Comparison of ENCODE assay signal across 14 cellular contexts in the genomic region with DNA sequence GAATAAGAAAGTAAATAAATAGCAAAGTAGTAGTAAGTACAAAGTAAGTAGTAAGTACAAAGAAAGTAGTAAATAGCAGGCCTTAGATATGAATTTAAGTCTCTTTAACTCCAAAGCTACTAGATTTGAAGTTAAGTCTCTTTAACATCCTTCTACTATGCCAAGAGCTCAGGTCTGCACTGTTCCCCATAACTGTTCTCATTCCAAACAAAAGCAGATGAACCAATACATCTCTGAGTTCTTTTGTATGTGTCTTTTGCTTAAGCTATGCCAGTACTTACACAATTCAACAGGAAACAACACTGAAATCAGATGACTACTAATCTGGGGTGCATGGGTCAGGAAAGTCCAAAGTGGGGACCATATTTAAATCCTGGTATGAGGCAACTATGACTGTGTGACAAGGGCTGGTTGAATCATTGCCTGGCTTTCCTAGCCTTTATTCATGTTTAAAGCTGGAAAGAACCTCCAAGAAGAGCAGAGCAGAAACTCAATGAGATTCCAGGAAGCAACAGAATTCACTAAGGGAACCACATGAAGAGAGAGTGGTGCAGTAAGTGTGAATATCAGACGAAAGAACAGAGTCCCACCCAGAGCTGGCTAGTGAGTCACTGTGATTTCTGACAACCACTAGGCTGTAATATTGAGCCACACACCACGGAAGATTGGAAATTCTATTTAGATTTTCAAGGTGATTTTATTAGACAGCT. TPM values are rescaled to one million over a fixed set of nuclear protein-coding genes. Genes with fewer than 3 reads are reported as not detected.
DNase-seq lines count a peak whose midpoint lies in the region; ATAC-seq and TF ChIP-seq lines count a peak whose summit lies in the region.
"Had no signal": no experiment of that assay in that cellular context is flagged by ENCODE, and none has a peak within 500 bp of the region (broad histone marks: within the 10 kb centered on the region; RNA-seq: fewer than 3 reads in every experiment).

No MANE protein-coding gene starts in this region.

- dilution Hi-C loops in mammary epithelial cell (cut with HindIII; ENCODE audit: low sequenced_read_pairs), result loop anchor here (25.0 kb wide), 1 partner anchor 389 kb away; no protein-coding TSS in a partner anchor

- H3K36me3 ChIP-seq in ACC112 (ENCODE audit: insufficient read depth, low read length) (no peaks in the 10 kb centered on the region), HCT116 (ENCODE audit: control insufficient read depth in 1 of 2, insufficient read depth in 2 of 2, low read length in 2 of 2) (no peaks in the 10 kb centered on the region), mammary epithelial cell (ENCODE audit: insufficient read depth, low read length) (no peaks in the 10 kb centered on the region)
- H3K36me3 ChIP-seq: SJSA1 had no signal

- BruUV-seq in HCT116 (replicated peaks; lab: Mats Ljungman, UMichigan) (no TSS peak), mammary epithelial cell (replicated peaks; lab: Mats Ljungman, UMichigan) (no TSS peak)

- no peak for TF ChIP-seq POLR2A in HCT116 (IDR thresholded peaks at IDR 0.05; ENCODE audit: borderline replicate concordance, extremely low read depth, insufficient read depth, insufficient read length)
- no peak for TF ChIP-seq POLR2A in erythroblast (IDR thresholded peaks at IDR 0.05; ENCODE audit: low read length)

- RAD21 ChIA-PET in HCT116 (lab: Charles Lee; ENCODE audit: low non-redundant PET in 1 of 2, low total read pairs in 2 of 2, uncharacterized antibody in 2 of 2, unreplicated experiment in 2 of 2), result no interaction called here

- 42% methylated on average over 2 of the region's 2 CpGs for WGBS in mammary epithelial cell (ENCODE audit: low coverage, missing lambda C conversion rate)

- DNase-seq in HCT116 (ENCODE audit: low read depth, low spot score), result no peak
- DNase-seq in mammary epithelial cell, result peak; percentile 79
- peak; percentile 90 for DNase-seq in iris pigment epithelial cell (ENCODE audit: low read depth)
- no peak for DNase-seq in left lobe of liver (ENCODE audit: low spot score)
- no peak for DNase-seq in erythroblast (lab: John Stamatoyannopoulos, UW)
- no peak for DNase-seq in HuH-7.5 (ENCODE audit: low spot score)
- no peak for DNase-seq in type B pancreatic cell (ENCODE audit: extremely low spot score, unreplicated experiment)
- DNase-seq: activated naive CD4-positive, alpha-beta T cell treated with anti-CD3 and anti-CD28 coated beads for 36 hours; CD4-positive, alpha-beta memory T cell; NCI-H446; posterior cingulate gyrus; trophoblast cell had no signal

- TF ChIP-seq RAD21 in HCT116 (IDR thresholded peaks at IDR 0.05; ENCODE audit: low read depth), result peak; percentile 42

- H3K4me3 ChIP-seq in ACC112 (ENCODE audit: low read depth, low read length) (no peak overlapping the region), HCT116 (replicated peaks in 1 of 2; ENCODE audit: low read depth in 1 of 2, low read length in 2 of 2) (no peak overlapping the region), mammary epithelial cell (replicated peaks in 1 of 3; ENCODE audit: insufficient read depth in 1 of 3, low read depth in 2 of 3, low read length in 3 of 3) (no peak overlapping the region)
- H3K4me3 ChIP-seq: SJSA1 had no signal

- H3K9me3 ChIP-seq in HCT116 (ENCODE audit: control insufficient read depth in 1 of 2, insufficient read depth in 1 of 2, low read depth in 1 of 2, low read length in 2 of 2) (no peaks in the 10 kb centered on the region), mammary epithelial cell (replicated peaks; ENCODE audit: insufficient read depth, low read length) (no peaks in the 10 kb centered on the region)
- H3K9me3 ChIP-seq: SJSA1 had no signal

- no peak overlapping the region for H3K4me2 ChIP-seq in HCT116 (ENCODE audit: low read length)
- H3K4me2 ChIP-seq in mammary epithelial cell (ENCODE audit: insufficient read depth, low read depth, low read length), result no peak overlapping the region

- peaks cover 18% of the 10 kb centered on the region for H3K4me1 ChIP-seq in ACC112 (ENCODE audit: control insufficient read depth, insufficient read depth, low read length, unreplicated experiment)
- H3K4me1 ChIP-seq in HCT116 (ENCODE audit: control insufficient read depth in 1 of 2, insufficient read depth in 2 of 2, low read length in 2 of 2), result no peaks in the 10 kb centered on the region
- peaks cover 11% of the 10 kb centered on the region for H3K4me1 ChIP-seq in mammary epithelial cell (ENCODE audit: insufficient read depth, low read length)

- no peaks in the 10 kb centered on the region for H3K9me2 ChIP-seq in HCT116 (ENCODE audit: insufficient read depth)

- no peak overlapping the region for H2AFZ ChIP-seq in ACC112 (ENCODE audit: low read length, unreplicated experiment)
- no peak overlapping the region for H2AFZ ChIP-seq in HCT116 (ENCODE audit: low read depth, low read length, poor library complexity, severe bottlenecking)
- H2AFZ ChIP-seq in mammary epithelial cell (ENCODE audit: low read depth, low read length), result no peak overlapping the region

- TF ChIP-seq CTCF in HCT116 (IDR thresholded peaks at IDR 0.05 in 2 of 3, conservative IDR thresholded peaks at IDR 0.05 in 1 of 3; ENCODE audit: borderline replicate concordance in 1 of 3, insufficient read depth in 1 of 3, low read depth in 2 of 3, low read length in 2 of 3) (0 out of 6 replicates have a peak, but pooled peaks of 1 of the 3 experiments have one; percentile 13), mammary epithelial cell (conservative IDR thresholded peaks at IDR 0.05 in 1 of 2, IDR thresholded peaks at IDR 0.05 in 1 of 2; ENCODE audit: extremely low read depth in 1 of 2, insufficient read depth in 1 of 2, low read depth in 1 of 2, low read length in 2 of 2) (peak; percentile 18 to 45), type B pancreatic cell (conservative IDR thresholded peaks at IDR 0.05) (no peak)

- no peak overlapping the region for H3K4me3 Mint-ChIP-seq in type B pancreatic cell
- H3K4me3 Mint-ChIP-seq: activated naive CD4-positive, alpha-beta T cell treated with anti-CD3 and anti-CD28 coated beads for 36 hours; CD4-positive, alpha-beta memory T cell had no signal

- H3K36me3 Mint-ChIP-seq in type B pancreatic cell, result no peaks in the 10 kb centered on the region

- POLR2A ChIA-PET in HCT116 (lab: Charles Lee), result no interaction called here

- intact Hi-C loops in HCT116 (cut with micrococcal nuclease) (no loop called here), mammary epithelial cell (cut with micrococcal nuclease) (loop anchor here (1.0 to 10.0 kb wide), 4 partner anchors 86 to 381 kb away; no protein-coding TSS in a partner anchor)

- peak overlapping the region; percentile 54 for H3K27ac ChIP-seq in ACC112 (ENCODE audit: low read depth, low read length)
- no peak overlapping the region for H3K27ac ChIP-seq in HCT116 (ENCODE audit: low read depth, low read length)
- no peak overlapping the region for H3K27ac ChIP-seq in mammary epithelial cell (ENCODE audit: insufficient read depth, low read depth, low read length)
- H3K27ac ChIP-seq: SJSA1 had no signal

- no peaks in the 10 kb centered on the region for H3K27me3 Mint-ChIP-seq in type B pancreatic cell
- H3K27me3 Mint-ChIP-seq: CD4-positive, alpha-beta memory T cell had no signal

- H3K9me3 Mint-ChIP-seq in type B pancreatic cell, result no peaks in the 10 kb centered on the region
- H3K9me3 Mint-ChIP-seq: activated naive CD4-positive, alpha-beta T cell treated with anti-CD3 and anti-CD28 coated beads for 36 hours; CD4-positive, alpha-beta memory T cell had no signal

- CTCF ChIA-PET in HCT116 (lab: Charles Lee) (no interaction called here), mammary epithelial cell (lab: Charles Lee; ENCODE audit: low non-redundant PET) (no interaction called here)

- no peaks in the 10 kb centered on the region for H4K20me1 ChIP-seq in HCT116 (ENCODE audit: insufficient read depth)
- H4K20me1 ChIP-seq in mammary epithelial cell (ENCODE audit: insufficient read depth, low read length), result no peaks in the 10 kb centered on the region

- H3K27me3 ChIP-seq in ACC112 (ENCODE audit: insufficient read depth, low read length) (no peaks in the 10 kb centered on the region), HCT116 (ENCODE audit: insufficient read depth, low read length) (no peaks in the 10 kb centered on the region), mammary epithelial cell (ENCODE audit: insufficient read depth, low read length) (no peaks in the 10 kb centered on the region)
- H3K27me3 ChIP-seq: SJSA1 had no signal

- H3K27ac Mint-ChIP-seq in type B pancreatic cell, result no peak overlapping the region
- H3K27ac Mint-ChIP-seq: activated naive CD4-positive, alpha-beta T cell treated with anti-CD3 and anti-CD28 coated beads for 36 hours; CD4-positive, alpha-beta memory T cell had no signal

- peaks cover 24% of the 10 kb centered on the region for H3K4me1 Mint-ChIP-seq in type B pancreatic cell (ENCODE audit: unreplicated experiment)
- H3K4me1 Mint-ChIP-seq: CD4-positive, alpha-beta memory T cell had no signal

- H3K79me2 ChIP-seq in ACC112 (ENCODE audit: control insufficient read depth, insufficient read depth, low read length, unreplicated experiment) (no peaks in the 10 kb centered on the region), HCT116 (ENCODE audit: insufficient read depth, low read length) (no peaks in the 10 kb centered on the region), mammary epithelial cell (ENCODE audit: insufficient read depth, low read length) (no peaks in the 10 kb centered on the region)

- H3K9ac ChIP-seq in HCT116 (ENCODE audit: low read length), result no peak overlapping the region
- no peak overlapping the region for H3K9ac ChIP-seq in mammary epithelial cell (ENCODE audit: insufficient read depth, low read length)

- ATAC-seq in HCT116 (peak; percentile 34; the same call in 1 of the 2 replicates), left lobe of liver (no peak)

- in situ Hi-C loops in mammary epithelial cell (cut with MboI; ENCODE audit: low sequenced_read_pairs in 2 of 2), result loop anchor here in 1 of 2 donors (25.0 kb wide), 1 partner anchor 164 kb away; no protein-coding TSS in a partner anchor

TF ChIP-seq in HCT116, 20 proteins besides CTCF, POLR2A, EP300 and RAD21 (continues in another document):
- TF ChIP-seq ZFX (IDR thresholded peaks at IDR 0.05) (no peak), SIN3A (IDR thresholded peaks at IDR 0.05; ENCODE audit: low read depth) (no peak), ZNF274 (IDR thresholded peaks at IDR 0.05; ENCODE audit: low read depth, low read length) (no peak), CBX3 (IDR thresholded peaks at IDR 0.05; ENCODE audit: low read depth) (no peak), SRF (IDR thresholded peaks at IDR 0.05; ENCODE audit: low read depth) (no peak), CEBPB (IDR thresholded peaks at IDR 0.05; ENCODE audit: low read depth) (no peak), EZH2 (IDR thresholded peaks at IDR 0.05) (no peak), EGR1 (IDR thresholded peaks at IDR 0.05; ENCODE audit: low read depth) (no peak), EZH2phosphoT487 (IDR thresholded peaks at IDR 0.05; ENCODE audit: borderline replicate concordance) (no peak), SP1 (IDR thresholded peaks at IDR 0.05; ENCODE audit: low read depth) (no peak)

RNA-seq across cellular contexts. Expression of gene CYP26B1, which starts 51.0 kb away (rescaled TPM):
- 21.1 TPM for total RNA-seq in HCT116 (2021; ENCODE audit: unreplicated experiment)
- 11.6 and 11.9 TPM in 2 replicates for polyA plus RNA-seq in HCT116 (2012)
- 1 to 10 TPM in 1 of 2 donors, under 1 TPM in 1; 0.50 to 8.6 TPM for total RNA-seq in mammary epithelial cell
- 1.6 TPM for polyA plus RNA-seq in mammary epithelial cell
- 3.3 TPM for polyA minus RNA-seq in mammary epithelial cell
- 4.4 TPM for total RNA-seq in left lobe of liver
- 5.4 and 23.6 TPM in 2 replicates for total RNA-seq in type B pancreatic cell (ENCODE audit: low replicate concordance)
- total RNA-seq: activated naive CD4-positive, alpha-beta T cell treated with anti-CD3 and anti-CD28 coated beads for 36 hours; CD4-positive, alpha-beta memory T cell had no signal
- polyA plus RNA-seq: CD4-positive, alpha-beta memory T cell had no signal

Comparison
In these comparisons a context has a peak if more than half of its experiments do, and no peak if none do; other contexts are left out.
1. DNase-seq: peak in mammary epithelial cell (single experiment) and iris pigment epithelial cell (single experiment); none in HCT116 (single experiment), left lobe of liver (single experiment), erythroblast (0 of 2), HuH-7.5 (single experiment) and type B pancreatic cell (single experiment).